In genomic region chr11:17406082-17406817, GRCh38 we compare ENCODE assay signal across 1 cellular context.
TF ChIP-seq lines count a peak whose summit lies in the region.

No MANE protein-coding gene starts in this region.

TF ChIP-seq in H1, 55 proteins besides CTCF, POLR2A, EP300 and RAD21:
- TF ChIP-seq KDM1A (IDR thresholded peaks at IDR 0.05; ENCODE audit: borderline replicate concordance, low read length) (peak; percentile 62; the same call in 1 of the 2 replicates), TAF1 (IDR thresholded peaks at IDR 0.05; ENCODE audit: low read depth, low read length) (no peak)
